9 cellular contexts compared by ENCODE assay signal in genomic region chr14:100850841-100851585, GRCh38. TPM values are rescaled to one million over a fixed set of nuclear protein-coding genes. Genes with fewer than 3 reads are reported as not detected.
A peak's percentile ranks its signal among the peaks of the same experiment; 100 is the strongest.
DNase-seq lines count a peak whose midpoint lies in the region; ATAC-seq and TF ChIP-seq lines count a peak whose summit lies in the region.
"Had no signal": no experiment of that assay in that cellular context is flagged by ENCODE, and none has a peak within 500 bp of the region (broad histone marks: within the 10 kb centered on the region; RNA-seq: fewer than 3 reads in every experiment).

No MANE protein-coding gene starts in this region.

- H3K27me3 ChIP-seq in OCI-LY3 (ENCODE audit: low read depth, low read length) (no peaks in the 10 kb centered on the region), psoas muscle (ENCODE audit: insufficient read depth in 3 of 3, low read length in 2 of 3) (peaks cover 0 to 1% (median 0%) of the 10 kb centered on the region in 3 donors)
- H3K27me3 ChIP-seq: BLaER1 treated with 17β-estradiol and CSF1 and Interleukin-3, amounts not matched to agents 10 nM and 100 nM had no signal

- ATAC-seq in HG03097 (IDR thresholded peaks at IDR 0.05; ENCODE audit: low FRiP score, unreplicated experiment): peak; percentile 62
- peak; percentile 62 to 90 (median 75) for ATAC-seq in psoas muscle

- H3K36me3 ChIP-seq in OCI-LY3 (replicated peaks; ENCODE audit: low read depth, low read length) (no peaks in the 10 kb centered on the region), psoas muscle (ENCODE audit: insufficient read depth in 1 of 2, low read depth in 1 of 2) (no peaks in the 10 kb centered on the region)
- H3K36me3 ChIP-seq: BLaER1 treated with 17β-estradiol and CSF1 and Interleukin-3, amounts not matched to agents 10 nM and 100 nM had no signal

- H3K4me3 ChIP-seq in OCI-LY3 (ENCODE audit: low read length): no peak overlapping the region
- H3K4me3 ChIP-seq in fibroblast of villous mesenchyme (ENCODE audit: low read depth, low read length): no peak overlapping the region
- H3K4me3 ChIP-seq in psoas muscle: no peak overlapping the region
- H3K4me3 ChIP-seq: BLaER1 treated with 17β-estradiol and CSF1 and Interleukin-3, amounts not matched to agents 10 nM and 100 nM had no signal

- TF ChIP-seq CTCF in OCI-LY3 (IDR thresholded peaks at IDR 0.05; ENCODE audit: low read depth, low read length) (peak; percentile 86), fibroblast of villous mesenchyme (IDR thresholded peaks at IDR 0.05; ENCODE audit: insufficient read depth, low read depth, low read length) (peak; percentile 66), psoas muscle (IDR thresholded peaks at IDR 0.05) (peak; percentile 68)

- H3K79me2 ChIP-seq in OCI-LY3 (ENCODE audit: low read length): no peaks in the 10 kb centered on the region

- H3K4me1 ChIP-seq in OCI-LY3 (ENCODE audit: low read length): no peaks in the 10 kb centered on the region
- no peaks in the 10 kb centered on the region for H3K4me1 ChIP-seq in psoas muscle

- peak; percentile 47 for DNase-seq in NCI-H1436 (lab: John Stamatoyannopoulos, UW)
- no peak for DNase-seq in NCI-H1436 treated with DMSO at 0.1 percent for 48 hours (lab: John Stamatoyannopoulos, UW)
- peak; percentile 70 for DNase-seq in activated T-cell treated with anti-CD3 and anti-CD28 coated beads for 4 hours
- no peak for DNase-seq in fibroblast of villous mesenchyme (ENCODE audit: low read depth)
- peak; percentile 78 for DNase-seq in psoas muscle
- DNase-seq in OCI-M2 (lab: John Stamatoyannopoulos, UW; ENCODE audit: unreplicated experiment): no peak

- no peaks in the 10 kb centered on the region for H4K20me1 ChIP-seq in OCI-LY3 (ENCODE audit: insufficient read depth, low read length)
- H4K20me1 ChIP-seq: BLaER1 treated with 17β-estradiol and CSF1 and Interleukin-3, amounts not matched to agents 10 nM and 100 nM had no signal

- H3K9me3 ChIP-seq in OCI-LY3 (ENCODE audit: insufficient read depth, low read length) (no peaks in the 10 kb centered on the region), psoas muscle (no peaks in the 10 kb centered on the region)
- H3K9me3 ChIP-seq: BLaER1 treated with 17β-estradiol and CSF1 and Interleukin-3, amounts not matched to agents 10 nM and 100 nM had no signal

- H3K9ac ChIP-seq in OCI-LY3 (ENCODE audit: low read length): no peak overlapping the region
- H3K9ac ChIP-seq: BLaER1 treated with 17β-estradiol and CSF1 and Interleukin-3, amounts not matched to agents 10 nM and 100 nM had no signal

- H3K4me2 ChIP-seq in OCI-LY3 (ENCODE audit: low read length): no peak overlapping the region

- intact Hi-C loops in psoas muscle (cut with DNase I): loop anchor here in 1 of 2 donors (5.0 kb wide), 1 partner anchor 776 kb away; no protein-coding TSS in a partner anchor

- H3K27ac ChIP-seq in OCI-LY3 (ENCODE audit: low read length) (no peak overlapping the region), psoas muscle (no peak overlapping the region)
- H3K27ac ChIP-seq: BLaER1 treated with 17β-estradiol and CSF1 and Interleukin-3, amounts not matched to agents 10 nM and 100 nM had no signal

- WGBS in psoas muscle, 3 donors: 68 to 87% (median 72%) methylated on average over 8 of the region's 8 CpGs

- no peak overlapping the region for H2AFZ ChIP-seq in OCI-LY3 (ENCODE audit: low read depth, low read length)

RNA-seq across cellular contexts. Expression of gene MEG3, which starts 25.1 kb away (rescaled TPM):
- total RNA-seq in fibroblast of villous mesenchyme (120 and 187 TPM in 2 replicates), psoas muscle (10 to 100 TPM; 21.8 to 52.6 (median 25.1) TPM)
- 10 to 100 TPM; 17.8 to 26.9 (median 23.3) TPM for polyA plus RNA-seq in psoas muscle

RNA-seq across cellular contexts. Expression of gene RTL1, which starts 52.5 kb away (rescaled TPM):
- total RNA-seq in fibroblast of villous mesenchyme: not detected in 2 replicates
- total RNA-seq in psoas muscle: not detected
- under 1 TPM in 1 of 3 donors, not detected in 2; 0.01 TPM for polyA plus RNA-seq in psoas muscle

Comparison
In these comparisons a context has a peak if more than half of its experiments do, and no peak if none do; other contexts are left out.
1. DNase-seq: peak in NCI-H1436 (single experiment), activated T-cell treated with anti-CD3 and anti-CD28 coated beads for 4 hours (single experiment) and psoas muscle (2 of 2); none in NCI-H1436 treated with DMSO at 0.1 percent for 48 hours (single experiment), fibroblast of villous mesenchyme (single experiment) and OCI-M2 (single experiment).
2. Peak in every context shown above with its lines, with median percentiles within 50 percentile points of each other: CTCF ChIP-seq.